Comparison of ENCODE assay signal across 8 cellular contexts in genomic region chr7:128405345-128406146, GRCh38. TPM values are rescaled to one million over a fixed set of nuclear protein-coding genes. Genes with fewer than 3 reads are reported as not detected.
DNase-seq lines count a peak whose midpoint lies in the region; ATAC-seq and TF ChIP-seq lines count a peak whose summit lies in the region.

No MANE protein-coding gene starts in this region.

- peak overlapping the region; percentile 70 for H3K4me3 Mint-ChIP-seq in mesothelial cell of epicardium

- no peak for TF ChIP-seq CTCF in mesothelial cell of epicardium (IDR thresholded peaks at IDR 0.05; ENCODE audit: unreplicated experiment)

- ATAC-seq in GM18498 (IDR thresholded peaks at IDR 0.05; ENCODE audit: unreplicated experiment), result no peak
- no peak for ATAC-seq in GM21381 (IDR thresholded peaks at IDR 0.05; ENCODE audit: unreplicated experiment)

- peak; percentile 93 for DNase-seq in GM03348 (ENCODE audit: low spot score)
- DNase-seq in LoVo (ENCODE audit: low spot score), result peak; percentile 64
- DNase-seq in activated CD4-positive, alpha-beta T cell treated with anti-CD3 and anti-CD28 coated beads for 24 hours (ENCODE audit: low read depth in 2 of 2), result peak; percentile 34 to 40
- DNase-seq in ecto neural progenitor cell (ENCODE audit: low spot score), result peak; percentile 66
- DNase-seq in mesothelial cell of epicardium (ENCODE audit: low spot score in 2 of 2, unreplicated experiment in 2 of 2), result peak in 1 of 2 experiments; percentile 56
- DNase-seq in stimulated activated naive CD4-positive, alpha-beta T cell treated with Interleukin-2 at 50 U/mL for 16 hours (lab: John Stamatoyannopoulos, UW), result peak; percentile 63

- H3K36me3 Mint-ChIP-seq in mesothelial cell of epicardium, result peaks cover 7% of the 10 kb centered on the region

- H3K9me3 Mint-ChIP-seq in mesothelial cell of epicardium, result no peaks in the 10 kb centered on the region

- peaks cover 38% of the 10 kb centered on the region for H3K4me1 Mint-ChIP-seq in mesothelial cell of epicardium

- no peak overlapping the region for H3K27ac Mint-ChIP-seq in mesothelial cell of epicardium

- no peaks in the 10 kb centered on the region for H3K27me3 Mint-ChIP-seq in mesothelial cell of epicardium (ENCODE audit: low read depth)

RNA-seq across cellular contexts. Expression of gene IMPDH1, which starts 4.2 kb away (rescaled TPM):
- total RNA-seq in mesothelial cell of epicardium, result 39.3 to 41.9 TPM (median 41.7 TPM) in 3 replicates

RNA-seq across cellular contexts. Expression of gene PRRT4, which starts 44.1 kb away (rescaled TPM):
- total RNA-seq in mesothelial cell of epicardium, result 7.9 to 9.5 TPM (median 9.1 TPM) in 3 replicates

RNA-seq across cellular contexts. Expression of gene HILPDA, which starts 50.1 kb away (rescaled TPM):
- 25.1 to 27.1 TPM (median 25.6 TPM) in 3 replicates for total RNA-seq in mesothelial cell of epicardium
